1 cellular context compared by ENCODE assay signal in genomic region chr7:129780257-129781127, GRCh38.
TF ChIP-seq lines count a peak whose summit lies in the region.

No MANE protein-coding gene starts in this region.

TF ChIP-seq in HCT116, 20 proteins besides CTCF, POLR2A, EP300 and RAD21 (continued from another document):
- TF ChIP-seq MAX (IDR thresholded peaks at IDR 0.05) (no peak), SIN3A (IDR thresholded peaks at IDR 0.05; ENCODE audit: low read depth) (no peak), TCF7L2 (IDR thresholded peaks at IDR 0.05; ENCODE audit: borderline replicate concordance, extremely low read depth, insufficient read depth, insufficient read length) (no peak), EGR1 (IDR thresholded peaks at IDR 0.05; ENCODE audit: low read depth) (no peak), SP1 (IDR thresholded peaks at IDR 0.05; ENCODE audit: low read depth) (no peak)
